Comparison of ENCODE assay signal across 8 cellular contexts in the genomic region with DNA sequence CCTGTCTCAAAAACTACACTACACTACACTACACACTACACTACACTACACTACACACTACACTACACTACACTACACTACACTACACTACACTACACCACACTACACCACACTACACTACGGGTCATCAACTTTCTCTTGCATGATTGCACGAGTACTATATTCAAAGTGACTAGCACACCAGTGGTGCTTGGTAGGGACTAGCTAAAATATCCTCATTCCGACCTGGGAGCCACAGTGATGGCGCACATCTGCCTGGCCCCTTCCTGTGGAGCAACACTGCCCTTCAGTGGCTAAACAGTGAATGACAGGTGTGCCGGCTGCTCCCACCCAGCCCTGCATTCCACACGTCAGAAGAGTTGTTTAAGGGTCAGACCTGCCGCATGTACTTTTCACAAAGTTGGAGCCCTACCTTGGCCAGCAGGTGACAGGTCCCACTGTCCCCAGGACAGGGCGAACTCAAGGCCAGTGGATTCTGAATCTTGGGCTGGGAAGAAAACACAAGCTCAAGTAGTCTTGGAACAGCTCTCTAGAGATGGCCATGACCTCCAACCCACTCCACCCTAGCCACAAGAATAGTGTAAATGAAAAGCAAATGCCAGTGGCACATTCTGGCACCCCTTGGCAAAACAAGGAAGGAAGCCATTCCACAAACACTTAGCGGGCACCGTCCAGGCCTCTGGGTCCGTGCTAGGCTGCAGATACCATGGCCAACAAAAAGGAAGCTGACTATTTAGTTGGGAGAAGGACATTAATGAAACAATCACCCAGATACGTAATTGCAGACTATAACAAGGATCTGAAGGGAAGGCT. TPM values are rescaled to one million over a fixed set of nuclear protein-coding genes. Genes with fewer than 3 reads are reported as not detected.
DNase-seq lines count a peak whose midpoint lies in the region; ATAC-seq and TF ChIP-seq lines count a peak whose summit lies in the region.

No MANE protein-coding gene starts in this region.

- CTCF ChIA-PET in Panc1 (lab: Charles Lee), result interaction anchor here (0.5 to 2.0 kb wide), 11 partner anchors 10 to 436 kb away, joined by 3 to 9 read pairs (median 4); no protein-coding TSS in a partner anchor

- POLR2A ChIA-PET in Panc1 (lab: Charles Lee), result interaction anchor here (0.7 kb wide), 1 partner anchor 144 kb away, joined by 5 read pairs; no protein-coding TSS in a partner anchor

- H2AFZ ChIP-seq in KMS-11 (ENCODE audit: low read depth) (peak overlapping the region; percentile 31; the same call in 1 of the 2 replicates), neuronal stem cell (ENCODE audit: low read length) (no peak overlapping the region)

- no peak overlapping the region for H3K23ac ChIP-seq in neuronal stem cell (ENCODE audit: low read depth, low read length, poor library complexity)

- peak overlapping the region; percentile 39; the same call in 1 of the 2 replicates for H3K9ac ChIP-seq in KMS-11
- no peak overlapping the region for H3K9ac ChIP-seq in neuronal stem cell (ENCODE audit: low read depth, low read length, poor library complexity)

- no peaks in the 10 kb centered on the region for H3K79me1 ChIP-seq in neuronal stem cell (ENCODE audit: low read depth, low read length)

- peak overlapping the region; percentile 37 for H3K4me2 ChIP-seq in DOHH2 (ENCODE audit: low read length)
- peak overlapping the region; percentile 88; the same call in 1 of the 2 replicates for H3K4me2 ChIP-seq in KMS-11
- no peak overlapping the region for H3K4me2 ChIP-seq in neuronal stem cell (ENCODE audit: insufficient read depth, low read length, poor library complexity, severe bottlenecking)

- no TSS peak for BruUV-seq in Panc1 (replicated peaks; lab: Mats Ljungman, UMichigan)

- H3K27me3 ChIP-seq in DOHH2 (ENCODE audit: control insufficient read depth, low read length), result peaks cover 16% of the 10 kb centered on the region
- no peaks in the 10 kb centered on the region for H3K27me3 ChIP-seq in KMS-11 (ENCODE audit: insufficient read depth, low read depth)
- no peaks in the 10 kb centered on the region for H3K27me3 ChIP-seq in Panc1 (ENCODE audit: control insufficient read depth, insufficient read depth, low read length)
- H3K27me3 ChIP-seq in neuronal stem cell (ENCODE audit: control insufficient read depth in 3 of 3, insufficient read depth in 3 of 3, low read depth in 1 of 3, low read length in 3 of 3), result no peaks in the 10 kb centered on the region
- H3K27me3 ChIP-seq in suprapubic skin, result no peaks in the 10 kb centered on the region

- no peak overlapping the region for H3K4ac ChIP-seq in neuronal stem cell (ENCODE audit: low read length)

- DNase-seq in Panc1 (ENCODE audit: low read depth, low spot score) (peak; percentile 67), fibroblast of peridontal ligament (ENCODE audit: extremely low read depth) (peak; percentile 72), neuronal stem cell (ENCODE audit: low spot score) (peak; percentile 65), suprapubic skin (ENCODE audit: low spot score in 2 of 2) (peak; percentile 75 to 84)
- peak; percentile 44 for DNase-seq in activated T-cell treated with anti-CD3 and anti-CD28 coated beads, Interleukin-2, amount 50 U/mL, for 4 hours

- H3K4me1 ChIP-seq in DOHH2 (ENCODE audit: control insufficient read depth, low read length), result peaks cover 10% of the 10 kb centered on the region
- peaks cover 55% of the 10 kb centered on the region for H3K4me1 ChIP-seq in KMS-11 (ENCODE audit: low read depth, poor library complexity, severe bottlenecking)
- peaks cover 15% of the 10 kb centered on the region; the same call in 1 of the 2 replicates for H3K4me1 ChIP-seq in Panc1 (ENCODE audit: control insufficient read depth, insufficient read depth, low read length)
- H3K4me1 ChIP-seq in neuronal stem cell (ENCODE audit: control insufficient read depth in 2 of 2, insufficient read depth in 1 of 2, low read depth in 1 of 2, low read length in 2 of 2), result peaks cover 0 to 4% of the 10 kb centered on the region in 2 donors
- no peaks in the 10 kb centered on the region for H3K4me1 ChIP-seq in suprapubic skin

- H3K9me3 ChIP-seq in DOHH2 (ENCODE audit: control insufficient read depth, insufficient read depth, low read length), result no peaks in the 10 kb centered on the region
- no peaks in the 10 kb centered on the region for H3K9me3 ChIP-seq in Panc1 (ENCODE audit: control insufficient read depth, insufficient read depth, low read depth, low read length)
- H3K9me3 ChIP-seq in neuronal stem cell (replicated peaks in 1 of 2; ENCODE audit: control insufficient read depth in 2 of 2, insufficient read depth in 1 of 2, low read depth in 1 of 2, low read length in 2 of 2), result no peaks in the 10 kb centered on the region
- H3K9me3 ChIP-seq in suprapubic skin, result no peaks in the 10 kb centered on the region

- H4K8ac ChIP-seq in neuronal stem cell (ENCODE audit: low read depth, low read length), result no peak overlapping the region

- TF ChIP-seq POLR2A in suprapubic skin (IDR thresholded peaks at IDR 0.05), result no peak

- H3K14ac ChIP-seq in neuronal stem cell (ENCODE audit: low read length), result no peak overlapping the region

- no peak overlapping the region for H2BK5ac ChIP-seq in neuronal stem cell (ENCODE audit: low read length)

- intact Hi-C loops in Panc1 (cut with micrococcal nuclease; ENCODE audit: unreplicated experiment), result loop anchor here (2.0 to 5.0 kb wide), 2 partner anchors 151 to 404 kb away; no protein-coding TSS in a partner anchor

- no CpG with 5 or more reads among the region's 12 CpGs for WGBS in neuronal stem cell (ENCODE audit: extremely low coverage in 2 of 2, insufficient read length in 2 of 2, insufficient replicate concordance in 1 of 2), 2 donors
- WGBS in suprapubic skin, result 25% methylated on average over 12 of the region's 12 CpGs

- H3K27ac ChIP-seq in DOHH2 (ENCODE audit: low read depth, low read length), result no peak overlapping the region
- peak overlapping the region; percentile 88 for H3K27ac ChIP-seq in KMS-11
- no peak overlapping the region for H3K27ac ChIP-seq in Panc1 (ENCODE audit: low read length)
- H3K27ac ChIP-seq in neuronal stem cell (replicated peaks; ENCODE audit: low read length), result no peak overlapping the region
- H3K27ac ChIP-seq in suprapubic skin, result no peak overlapping the region

- H4K91ac ChIP-seq in neuronal stem cell (ENCODE audit: low read depth, low read length, poor library complexity), result no peak overlapping the region

- no peak overlapping the region for H2BK15ac ChIP-seq in neuronal stem cell (ENCODE audit: low read length)

- no peak for TF ChIP-seq EP300 in suprapubic skin (IDR thresholded peaks at IDR 0.05)

- H3K36me3 Mint-ChIP-seq in activated T-cell treated with anti-CD3 and anti-CD28 coated beads, Interleukin-2, amount 50 U/mL, for 4 hours (ENCODE audit: insufficient read depth), result no peaks in the 10 kb centered on the region

- peak; percentile 78 for ATAC-seq in GM21619 (IDR thresholded peaks at IDR 0.05; ENCODE audit: unreplicated experiment)
- peak; percentile 96 for ATAC-seq in Panc1
- peak; percentile 94 for ATAC-seq in activated T-cell treated with anti-CD3 and anti-CD28 coated beads, Interleukin-2, amount 50 U/mL, for 4 hours

- peaks cover 4% of the 10 kb centered on the region for H3K27me3 Mint-ChIP-seq in activated T-cell treated with anti-CD3 and anti-CD28 coated beads, Interleukin-2, amount 50 U/mL, for 4 hours (ENCODE audit: low read depth)

- no peaks in the 10 kb centered on the region for H3K9me3 Mint-ChIP-seq in activated T-cell treated with anti-CD3 and anti-CD28 coated beads, Interleukin-2, amount 50 U/mL, for 4 hours

- H3K18ac ChIP-seq in neuronal stem cell (ENCODE audit: low read length), result no peak overlapping the region

- H3K4me3 ChIP-seq in DOHH2 (ENCODE audit: low read length) (no peak overlapping the region), KMS-11 (IDR thresholded peaks at IDR 0.05; ENCODE audit: insufficient read depth, low read depth, low read length) (no peak overlapping the region), Panc1 (ENCODE audit: low read depth in 2 of 2, low read length in 2 of 2) (no peak overlapping the region), neuronal stem cell (ENCODE audit: low read length in 2 of 2) (no peak overlapping the region), suprapubic skin (no peak overlapping the region)

- in situ Hi-C loops in Panc1 (cut with HindIII; ENCODE audit: low pct_unique_long_range_greater_than_20kb, low sequenced_read_pairs), result no loop called here

- H3K79me2 ChIP-seq in DOHH2 (ENCODE audit: control insufficient read depth, low read length) (no peaks in the 10 kb centered on the region), KMS-11 (ENCODE audit: insufficient read depth, low read depth) (no peaks in the 10 kb centered on the region)

- H3F3A ChIP-seq in DOHH2 (ENCODE audit: control insufficient read depth, insufficient read depth), result no peaks in the 10 kb centered on the region

- no peaks in the 10 kb centered on the region for H3K4me1 Mint-ChIP-seq in activated T-cell treated with anti-CD3 and anti-CD28 coated beads, Interleukin-2, amount 50 U/mL, for 4 hours (ENCODE audit: low read depth)

- H2BK12ac ChIP-seq in neuronal stem cell (ENCODE audit: low read length), result no peak overlapping the region

- H4K20me1 ChIP-seq in DOHH2 (ENCODE audit: control insufficient read depth, insufficient read depth, low read depth, low read length) (no peaks in the 10 kb centered on the region), KMS-11 (ENCODE audit: insufficient read depth) (no peaks in the 10 kb centered on the region)

- H3K4me3 Mint-ChIP-seq in activated T-cell treated with anti-CD3 and anti-CD28 coated beads, Interleukin-2, amount 50 U/mL, for 4 hours, result no peak overlapping the region

- H3K36me3 ChIP-seq in DOHH2 (ENCODE audit: control insufficient read depth, low read length) (no peaks in the 10 kb centered on the region), KMS-11 (ENCODE audit: insufficient read depth) (no peaks in the 10 kb centered on the region), Panc1 (ENCODE audit: control insufficient read depth, insufficient read depth, low read length) (no peaks in the 10 kb centered on the region), neuronal stem cell (replicated peaks in 1 of 2; ENCODE audit: control insufficient read depth in 2 of 2, insufficient read depth in 2 of 2, low read length in 2 of 2) (peaks cover 5 to 18% of the 10 kb centered on the region in 2 donors), suprapubic skin (no peaks in the 10 kb centered on the region)

- H2AK5ac ChIP-seq in neuronal stem cell (ENCODE audit: low read depth, low read length), result no peak overlapping the region

- TF ChIP-seq CTCF in DOHH2 (IDR thresholded peaks at IDR 0.05; ENCODE audit: low read depth, low read length, poor library complexity, severe bottlenecking), result peak; percentile 89
- TF ChIP-seq CTCF in KMS-11 (conservative IDR thresholded peaks at IDR 0.05; ENCODE audit: low read depth, low read length), result peak; percentile 99
- peak; percentile 96 for TF ChIP-seq CTCF in Panc1 (IDR thresholded peaks at IDR 0.05)
- TF ChIP-seq CTCF in suprapubic skin (IDR thresholded peaks at IDR 0.05), result peak; percentile 94 to 95

- H3K9me2 ChIP-seq in DOHH2 (replicated peaks; ENCODE audit: control insufficient read depth, low read length), result no peaks in the 10 kb centered on the region

- no peak overlapping the region for H2BK120ac ChIP-seq in neuronal stem cell (ENCODE audit: low read depth, low read length)

RNA-seq across cellular contexts. Expression of a gene that starts 45.9 kb away (rescaled TPM):
- 18.0 TPM for total RNA-seq in Panc1 (2021; ENCODE audit: unreplicated experiment)
- polyA plus RNA-seq in Panc1 (2012; ENCODE audit: insufficient read length), result 14.0 TPM
- total RNA-seq in activated T-cell treated with anti-CD3 and anti-CD28 coated beads, Interleukin-2, amount 50 U/mL, for 4 hours, result 1 to 10 TPM in 1 of 3 donors, under 1 TPM in 2; 0.51 to 1.0 (median 0.90) TPM
- polyA plus RNA-seq in neuronal stem cell (2013, experiment 1 of 2), result 1.4 TPM
- 1.5 TPM for polyA plus RNA-seq in neuronal stem cell (2013, experiment 2 of 2)
- total RNA-seq in suprapubic skin, result 10 to 100 TPM in 2 of 4 donors, 1 to 10 TPM in 2; 2.5 to 23.3 (median 12.5) TPM
